In genomic region chr2:120587997-120588336, GRCh38 we compare ENCODE assay signal across 22 cellular contexts.
DNase-seq lines count a peak whose midpoint lies in the region; ATAC-seq and TF ChIP-seq lines count a peak whose summit lies in the region.
"Had no signal": no experiment of that assay in that cellular context is flagged by ENCODE, and none has a peak within 500 bp of the region (broad histone marks: within the 10 kb centered on the region; RNA-seq: fewer than 3 reads in every experiment).

No MANE protein-coding gene starts in this region.

- H3K4me3 ChIP-seq in GM23338 (peak overlapping the region; percentile 63), coronary artery (peak overlapping the region; percentile 42), iPS-20b (ENCODE audit: low read length) (peak overlapping the region; percentile 51; the same call in 1 of the 2 replicates), neuronal stem cell (ENCODE audit: low read length in 2 of 2) (no peak overlapping the region), dorsolateral prefrontal cortex (peak overlapping the region in 2 of 59 donors; percentile 45 to 50), right lobe of liver (no peak overlapping the region)
- H3K4me3 ChIP-seq: GM12878, MG63, SJSA1 had no signal

- H3K4me1 ChIP-seq in GM23338 (ENCODE audit: insufficient read depth), result peaks cover 20% of the 10 kb centered on the region
- peaks cover 8% of the 10 kb centered on the region for H3K4me1 ChIP-seq in iPS-20b (ENCODE audit: insufficient read depth, low read length)
- H3K4me1 ChIP-seq in neuronal stem cell (ENCODE audit: control insufficient read depth in 2 of 2, insufficient read depth in 1 of 2, low read depth in 1 of 2, low read length in 2 of 2), result peaks cover 2 to 12% of the 10 kb centered on the region in 2 donors
- peaks cover 0 to 5% (median 0%) of the 10 kb centered on the region in 4 donors for H3K4me1 ChIP-seq in right lobe of liver
- H3K4me1 ChIP-seq: BE2C had no signal

- DNase-seq in GM23338 (ENCODE audit: low spot score), result no peak
- DNase-seq in coronary artery (ENCODE audit: low spot score), result no peak
- DNase-seq in neuronal stem cell (ENCODE audit: low spot score), result no peak
- no peak for DNase-seq in dorsolateral prefrontal cortex
- DNase-seq in DMS 273 treated with DMSO at 0.1 percent for 48 hours (lab: John Stamatoyannopoulos, UW), result no peak
- DNase-seq in posterior vena cava (ENCODE audit: low spot score), result no peak
- DNase-seq in right lobe of liver, result no peak
- DNase-seq: BE2C; Calu3; CD8-positive, alpha-beta T cell; EL; Kasumi-1; MG63; NCI-H1436; NCI-H2029 treated with DMSO at 0.1 percent for 48 hours; NCI-H2171 treated with DMSO at 0.1 percent for 48 hours; NCI-H446 treated with DMSO at 0.1 percent for 48 hours; NCI-H69 had no signal

- no peak overlapping the region for H2BK15ac ChIP-seq in neuronal stem cell (ENCODE audit: low read length)

- H3K27ac Mint-ChIP-seq in GM23338, result no peak overlapping the region
- H3K27ac Mint-ChIP-seq: CD8-positive, alpha-beta T cell; IgD-negative memory B cell had no signal

- H3K4me1 Mint-ChIP-seq in GM23338, result peaks cover 33% of the 10 kb centered on the region

- no peak overlapping the region for H4K91ac ChIP-seq in neuronal stem cell (ENCODE audit: low read depth, low read length, poor library complexity)

- no peak overlapping the region for H3K27ac ChIP-seq in GM23338 (ENCODE audit: low read depth)
- no peak overlapping the region for H3K27ac ChIP-seq in coronary artery
- no peak overlapping the region for H3K27ac ChIP-seq in iPS-20b (ENCODE audit: low read length)
- no peak overlapping the region for H3K27ac ChIP-seq in neuronal stem cell (replicated peaks; ENCODE audit: low read length)
- H3K27ac ChIP-seq in dorsolateral prefrontal cortex, result peak overlapping the region in 3 of 59 donors; percentile 12 to 38 (median 34)
- no peak overlapping the region for H3K27ac ChIP-seq in right lobe of liver
- H3K27ac ChIP-seq: SJSA1 had no signal

- H3K36me3 Mint-ChIP-seq in GM23338 (ENCODE audit: low read depth), result no peaks in the 10 kb centered on the region
- H3K36me3 Mint-ChIP-seq: CD8-positive, alpha-beta T cell; IgD-negative memory B cell had no signal

- H3K27me3 Mint-ChIP-seq in GM23338 (ENCODE audit: insufficient read depth, low read depth, poor library complexity), result peaks cover 48% of the 10 kb centered on the region

- H3K18ac ChIP-seq in neuronal stem cell (ENCODE audit: low read length), result no peak overlapping the region

- H2BK5ac ChIP-seq in neuronal stem cell (ENCODE audit: low read length), result no peak overlapping the region

- H3K4me3 Mint-ChIP-seq in GM23338, result peak overlapping the region; percentile 48
- H3K4me3 Mint-ChIP-seq: CD8-positive, alpha-beta T cell; IgD-negative memory B cell had no signal

- peak overlapping the region; percentile 94 for H2AFZ ChIP-seq in GM23338
- no peak overlapping the region for H2AFZ ChIP-seq in neuronal stem cell (ENCODE audit: low read length)

- H4K8ac ChIP-seq in neuronal stem cell (ENCODE audit: low read depth, low read length), result no peak overlapping the region

- intact Hi-C loops in dorsolateral prefrontal cortex (cut with DNase I) (loop anchor here (2.0 to 5.0 kb wide), 3 partner anchors 84 to 246 kb away; no protein-coding TSS in a partner anchor), posterior vena cava (cut with DNase I) (no loop called here), right lobe of liver (cut with DNase I) (no loop called here)

- no CpG with 5 or more reads among the region's 6 CpGs for WGBS in neuronal stem cell (ENCODE audit: extremely low coverage in 2 of 2, insufficient read length in 2 of 2, insufficient replicate concordance in 1 of 2), 2 donors
- 75% methylated on average over 2 of the region's 6 CpGs for WGBS in right lobe of liver (ENCODE audit: insufficient coverage, low coverage, low lambda C conversion rate, missing lambda C conversion rate)

- H2BK12ac ChIP-seq in neuronal stem cell (ENCODE audit: low read length), result no peak overlapping the region

- H2BK120ac ChIP-seq in neuronal stem cell (ENCODE audit: low read depth, low read length), result no peak overlapping the region

- no peak overlapping the region for H3K23ac ChIP-seq in neuronal stem cell (ENCODE audit: low read depth, low read length, poor library complexity)

- H3K4me2 ChIP-seq in GM23338 (peak overlapping the region; percentile 87), neuronal stem cell (ENCODE audit: insufficient read depth, low read length, poor library complexity, severe bottlenecking) (peak overlapping the region; percentile 66)

- H3K9me3 ChIP-seq in iPS-20b (ENCODE audit: insufficient read depth, low read depth, low read length) (no peaks in the 10 kb centered on the region), neuronal stem cell (replicated peaks in 1 of 2; ENCODE audit: control insufficient read depth in 2 of 2, insufficient read depth in 1 of 2, low read depth in 1 of 2, low read length in 2 of 2) (peaks cover 0 to 5% of the 10 kb centered on the region in 2 donors), right lobe of liver (no peaks in the 10 kb centered on the region)
- H3K9me3 ChIP-seq: BE2C, MG63, SJSA1 had no signal

- peak; percentile 17 for ATAC-seq in GM23338
- ATAC-seq in right lobe of liver, result no peak
- ATAC-seq: CD8-positive, alpha-beta T cell; GM12878 had no signal

- H3K9me3 Mint-ChIP-seq in GM23338, result peaks cover 9% of the 10 kb centered on the region; the same call in 2 of the 3 replicates

- no peaks in the 10 kb centered on the region for H3K79me2 ChIP-seq in GM23338 (replicated peaks; ENCODE audit: insufficient read depth)

- no peak for TF ChIP-seq POLR2A in right lobe of liver (IDR thresholded peaks at IDR 0.05)

- no peak overlapping the region for H3K14ac ChIP-seq in neuronal stem cell (ENCODE audit: low read length)

- H3K36me3 ChIP-seq in GM23338 (ENCODE audit: insufficient read depth) (no peaks in the 10 kb centered on the region), iPS-20b (ENCODE audit: insufficient read depth, low read depth, low read length) (no peaks in the 10 kb centered on the region), neuronal stem cell (replicated peaks in 1 of 2; ENCODE audit: control insufficient read depth in 2 of 2, insufficient read depth in 2 of 2, low read length in 2 of 2) (no peaks in the 10 kb centered on the region), right lobe of liver (no peaks in the 10 kb centered on the region)
- H3K36me3 ChIP-seq: BE2C, MG63, SJSA1 had no signal

- H3K27me3 ChIP-seq in GM23338 (ENCODE audit: insufficient read depth) (peaks cover 64% of the 10 kb centered on the region), iPS-20b (ENCODE audit: insufficient read depth, low read length) (peaks cover 89% of the 10 kb centered on the region), neuronal stem cell (ENCODE audit: control insufficient read depth in 3 of 3, insufficient read depth in 3 of 3, low read depth in 1 of 3, low read length in 3 of 3) (peaks cover 9 to 65% (median 54%) of the 10 kb centered on the region in 3 experiments), dorsolateral prefrontal cortex (peaks cover 0 to 15% (median 0%) of the 10 kb centered on the region in 45 donors), right lobe of liver (no peaks in the 10 kb centered on the region)
- H3K27me3 ChIP-seq: BE2C, MG63, SJSA1 had no signal

- H3K4ac ChIP-seq in neuronal stem cell (ENCODE audit: low read length), result no peak overlapping the region

- no peak overlapping the region for H3K9ac ChIP-seq in iPS-20b (ENCODE audit: low read depth, low read length)
- no peak overlapping the region for H3K9ac ChIP-seq in neuronal stem cell (ENCODE audit: low read depth, low read length, poor library complexity)

- peaks cover 17% of the 10 kb centered on the region; the same call in 1 of the 2 replicates for H3F3A ChIP-seq in GM23338 (replicated peaks; ENCODE audit: low read depth)

- H3K9me2 ChIP-seq in GM23338 (ENCODE audit: insufficient read depth), result no peaks in the 10 kb centered on the region

- TF ChIP-seq CTCF in GM23338 (conservative IDR thresholded peaks at IDR 0.05; ENCODE audit: low read depth in 2 of 2), result no peak
- TF ChIP-seq CTCF in coronary artery (IDR thresholded peaks at IDR 0.05), result no peak
- no peak for TF ChIP-seq CTCF in dorsolateral prefrontal cortex (IDR thresholded peaks at IDR 0.05 in 54 of 56, conservative IDR thresholded peaks at IDR 0.05 in 2 of 56; ENCODE audit: low read depth in 1 of 56, partially characterized antibody in 56 of 56)
- no peak for TF ChIP-seq CTCF in right lobe of liver (IDR thresholded peaks at IDR 0.05)

- H2AK5ac ChIP-seq in neuronal stem cell (ENCODE audit: low read depth, low read length), result no peak overlapping the region

- no peaks in the 10 kb centered on the region for H4K20me1 ChIP-seq in GM23338 (replicated peaks; ENCODE audit: insufficient read depth)

- H3K79me1 ChIP-seq in neuronal stem cell (ENCODE audit: low read depth, low read length), result no peaks in the 10 kb centered on the region

TF ChIP-seq in GM23338, 12 proteins besides CTCF, POLR2A, EP300 and RAD21 (continues in another document):
- TF ChIP-seq ETS1 (IDR thresholded peaks at IDR 0.05), result no peak
- TF ChIP-seq EZH2phosphoT487 (IDR thresholded peaks at IDR 0.05; ENCODE audit: unreplicated experiment), result no peak
- TF ChIP-seq JUNB (IDR thresholded peaks at IDR 0.05; ENCODE audit: unreplicated experiment), result no peak
- no peak for TF ChIP-seq ZNF114 (CRISPR knock-in tag; IDR thresholded peaks at IDR 0.05)
- TF ChIP-seq NANOG (IDR thresholded peaks at IDR 0.05; ENCODE audit: borderline replicate concordance), result no peak

Comparison
In these comparisons a context has a peak if more than half of its experiments do, and no peak if none do; other contexts are left out.
1. H3K4me3 ChIP-seq: peak in GM23338 (single experiment), coronary artery (single experiment) and iPS-20b (single experiment); none in neuronal stem cell (0 of 2) and right lobe of liver (0 of 3).
2. intact Hi-C loops: an anchor here in dorsolateral prefrontal cortex (2.0 to 5.0 kb wide); none called in posterior vena cava and right lobe of liver.